In genomic region chr2:88831792-88832248, GRCh38 we compare ENCODE assay signal across 9 cellular contexts.
DNase-seq lines count a peak whose midpoint lies in the region; TF ChIP-seq lines count a peak whose summit lies in the region.
"Had no signal": no experiment of that assay in that cellular context is flagged by ENCODE, and none has a peak within 500 bp of the region (broad histone marks: within the 10 kb centered on the region; RNA-seq: fewer than 3 reads in every experiment).

No MANE protein-coding gene starts in this region.

- DNase-seq in AG04449 (ENCODE audit: low read depth, low spot score) (no peak), LNCaP clone FGC (ENCODE audit: low read depth) (no peak), glutamatergic neuron (peak; percentile 90), mesothelial cell of epicardium (ENCODE audit: low spot score in 2 of 2, unreplicated experiment in 2 of 2) (no peak)
- DNase-seq in activated CD4-positive, alpha-beta T cell treated with anti-CD3 and anti-CD28 coated beads, Interleukin-2, amount 10 ng/mL, durations not matched to agents 24 days and 14 days: peak; percentile 80
- DNase-seq in stimulated activated CD4-positive, alpha-beta T cell treated with anti-CD3 and anti-CD28 coated beads, Interleukin-1b, Interleukin-23, amount 100 ng/mL, for 48 hours: peak; percentile 57

- no peak overlapping the region for H3K27ac ChIP-seq in HEK293 (ENCODE audit: extremely low read depth, low read depth, low read length)

- H3K4me1 ChIP-seq in HEK293 (ENCODE audit: control insufficient read depth, insufficient read depth, low read length): no peaks in the 10 kb centered on the region

- TF ChIP-seq CTCF in AG04449 (IDR thresholded peaks at IDR 0.05; ENCODE audit: insufficient read depth, low read length, missing control alignments) (peak; percentile 61), GM12875 (IDR thresholded peaks at IDR 0.05; ENCODE audit: borderline replicate concordance, insufficient read depth, low read depth, low read length) (peak; percentile 97), HEK293 (tag by site-specific recombination; IDR thresholded peaks at IDR 0.05) (peak; percentile 28), LNCaP clone FGC (IDR thresholded peaks at IDR 0.05; ENCODE audit: control insufficient read depth, extremely low read depth, insufficient read depth) (peak; percentile 82), glutamatergic neuron (IDR thresholded peaks at IDR 0.05; ENCODE audit: partially characterized antibody, unreplicated experiment) (peak; percentile 87), mesothelial cell of epicardium (IDR thresholded peaks at IDR 0.05; ENCODE audit: unreplicated experiment) (no peak)

- CTCF ChIA-PET in AG04449 (lab: Yijun Ruan, JAX): no interaction called here
- CTCF ChIA-PET in HEK293 (lab: Yijun Ruan, JAX): interaction anchor here (0.5 to 2.6 kb wide), 26 partner anchors 9 to 344 kb away, joined by 3 to 22 read pairs (median 4); no protein-coding TSS in a partner anchor

- H3K27ac Mint-ChIP-seq in activated CD4-positive, alpha-beta T cell treated with anti-CD3 and anti-CD28 coated beads, Interleukin-2, amount 10 ng/mL, durations not matched to agents 24 days and 14 days: no peak overlapping the region
- H3K27ac Mint-ChIP-seq in glutamatergic neuron (ENCODE audit: unreplicated experiment): no peak overlapping the region
- H3K27ac Mint-ChIP-seq in mesothelial cell of epicardium: no peak overlapping the region

- intact Hi-C loops in activated CD4-positive, alpha-beta T cell treated with anti-CD3 and anti-CD28 coated beads, Interleukin-2, amount 10 ng/mL, durations not matched to agents 24 days and 14 days (cut with micrococcal nuclease): no loop called here

- POLR2A ChIA-PET in AG04449 (lab: Yijun Ruan, JAX) (no interaction called here), HEK293 (lab: Yijun Ruan, JAX) (no interaction called here)

- H3K27me3 Mint-ChIP-seq in activated CD4-positive, alpha-beta T cell treated with anti-CD3 and anti-CD28 coated beads, Interleukin-2, amount 10 ng/mL, durations not matched to agents 24 days and 14 days: no peaks in the 10 kb centered on the region
- H3K27me3 Mint-ChIP-seq in glutamatergic neuron (ENCODE audit: unreplicated experiment) (peaks cover 2% of the 10 kb centered on the region), mesothelial cell of epicardium (ENCODE audit: low read depth) (no peaks in the 10 kb centered on the region)

- no peaks in the 10 kb centered on the region for H3K4me1 Mint-ChIP-seq in activated CD4-positive, alpha-beta T cell treated with anti-CD3 and anti-CD28 coated beads, Interleukin-2, amount 10 ng/mL, durations not matched to agents 24 days and 14 days
- H3K4me1 Mint-ChIP-seq in glutamatergic neuron (ENCODE audit: low read depth, unreplicated experiment) (no peaks in the 10 kb centered on the region), mesothelial cell of epicardium (no peaks in the 10 kb centered on the region)

- no peak overlapping the region for H3K4me3 Mint-ChIP-seq in activated CD4-positive, alpha-beta T cell treated with anti-CD3 and anti-CD28 coated beads, Interleukin-2, amount 10 ng/mL, durations not matched to agents 24 days and 14 days
- H3K4me3 Mint-ChIP-seq in glutamatergic neuron (ENCODE audit: unreplicated experiment) (no peak overlapping the region), mesothelial cell of epicardium (no peak overlapping the region)

- H3K4me3 ChIP-seq in AG04449 (ENCODE audit: low read depth, low read length): no peak overlapping the region
- H3K4me3 ChIP-seq in GM12875 (ENCODE audit: low read depth, low read length): peak overlapping the region; percentile 61
- no peak overlapping the region for H3K4me3 ChIP-seq in HEK293 (ENCODE audit: low read depth, low read length)
- H3K4me3 ChIP-seq in LNCaP clone FGC (ENCODE audit: low read depth, low read length): no peak overlapping the region

- no peaks in the 10 kb centered on the region for H3K9me3 ChIP-seq in HEK293 (ENCODE audit: control insufficient read depth, insufficient read depth, low read depth, low read length)

- H3K36me3 ChIP-seq in HEK293 (ENCODE audit: control insufficient read depth in 2 of 2, insufficient read depth in 1 of 2, low read length in 2 of 2): no peaks in the 10 kb centered on the region

- no peaks in the 10 kb centered on the region for H3K36me3 Mint-ChIP-seq in activated CD4-positive, alpha-beta T cell treated with anti-CD3 and anti-CD28 coated beads, Interleukin-2, amount 10 ng/mL, durations not matched to agents 24 days and 14 days (ENCODE audit: low read depth)
- H3K36me3 Mint-ChIP-seq in glutamatergic neuron (ENCODE audit: unreplicated experiment) (no peaks in the 10 kb centered on the region), mesothelial cell of epicardium (no peaks in the 10 kb centered on the region)
- H3K36me3 Mint-ChIP-seq: naive thymus-derived CD8-positive, alpha-beta T cell had no signal

- H3K9me3 Mint-ChIP-seq in activated CD4-positive, alpha-beta T cell treated with anti-CD3 and anti-CD28 coated beads, Interleukin-2, amount 10 ng/mL, durations not matched to agents 24 days and 14 days: no peaks in the 10 kb centered on the region
- H3K9me3 Mint-ChIP-seq in glutamatergic neuron (ENCODE audit: unreplicated experiment): no peaks in the 10 kb centered on the region
- peaks cover 29% of the 10 kb centered on the region for H3K9me3 Mint-ChIP-seq in mesothelial cell of epicardium
- H3K9me3 Mint-ChIP-seq: naive thymus-derived CD8-positive, alpha-beta T cell had no signal

TF ChIP-seq in HEK293, 187 proteins besides CTCF, POLR2A, EP300 and RAD21:
- no peak for TF ChIP-seq ZNF610 (tag by site-specific recombination; IDR thresholded peaks at IDR 0.05; ENCODE audit: borderline replicate concordance)
- TF ChIP-seq ZNF280D (tag by site-specific recombination; IDR thresholded peaks at IDR 0.05): no peak
- peak; percentile 48 for TF ChIP-seq ZNF654 (tag by site-specific recombination; IDR thresholded peaks at IDR 0.05; ENCODE audit: low read depth)
TF ChIP-seq in HEK293: peak in this region for 1.

Comparison
In these comparisons a context has a peak if more than half of its experiments do, and no peak if none do; other contexts are left out.
1. DNase-seq: peak in activated CD4-positive, alpha-beta T cell treated with anti-CD3 and anti-CD28 coated beads, Interleukin-2, amount 10 ng/mL, durations not matched to agents 24 days and 14 days (single experiment), glutamatergic neuron (single experiment) and stimulated activated CD4-positive, alpha-beta T cell treated with anti-CD3 and anti-CD28 coated beads, Interleukin-1b, Interleukin-23, amount 100 ng/mL, for 48 hours (single experiment); none in AG04449 (single experiment), LNCaP clone FGC (single experiment) and mesothelial cell of epicardium (0 of 2).